Comparison of ENCODE assay signal across 11 cellular contexts in genomic region chr2:224884188-224884587, GRCh38.
DNase-seq lines count a peak whose midpoint lies in the region; ATAC-seq and TF ChIP-seq lines count a peak whose summit lies in the region.
"Had no signal": no experiment of that assay in that cellular context is flagged by ENCODE, and none has a peak within 500 bp of the region (broad histone marks: within the 10 kb centered on the region; RNA-seq: fewer than 3 reads in every experiment).

No MANE protein-coding gene starts in this region.

- no peak overlapping the region for H3K4me3 Mint-ChIP-seq in natural killer cell treated with Interleukin-12 subunit alpha and Interleukin-12 subunit beta and Interleukin-15 and Interleukin-18, amount 100 ng/mL, for 72 hours

- peak; percentile 66 for DNase-seq in Caki2 (ENCODE audit: low read depth)
- DNase-seq in M059J (ENCODE audit: low read depth) = peak; percentile 69
- peak; percentile 51 for DNase-seq in astrocyte of the spinal cord (ENCODE audit: low read depth, low spot score)
- no peak for DNase-seq in natural killer cell treated with Interleukin-12 subunit alpha and Interleukin-12 subunit beta and Interleukin-15 and Interleukin-18, amount 100 ng/mL, for 72 hours (ENCODE audit: low spot score)
- DNase-seq in left colon = no peak
- no peak for DNase-seq in NCI-H2227 (lab: John Stamatoyannopoulos, UW; ENCODE audit: unreplicated experiment)
- no peak for DNase-seq in AG08396 (ENCODE audit: low spot score)
- DNase-seq: DMS53, NCI-H1417 treated with DMSO at 0.1 percent for 48 hours had no signal

- no peak for TF ChIP-seq CTCF in astrocyte of the spinal cord (IDR thresholded peaks at IDR 0.05; ENCODE audit: low read depth, low read length)

- no peaks in the 10 kb centered on the region for H3K9me3 Mint-ChIP-seq in natural killer cell treated with Interleukin-12 subunit alpha and Interleukin-12 subunit beta and Interleukin-15 and Interleukin-18, amount 100 ng/mL, for 72 hours

- H3K27ac Mint-ChIP-seq in natural killer cell treated with Interleukin-12 subunit alpha and Interleukin-12 subunit beta and Interleukin-15 and Interleukin-18, amount 100 ng/mL, for 72 hours = peak overlapping the region; percentile 54 to 86

- H3K36me3 Mint-ChIP-seq in natural killer cell treated with Interleukin-12 subunit alpha and Interleukin-12 subunit beta and Interleukin-15 and Interleukin-18, amount 100 ng/mL, for 72 hours = peaks cover 63% of the 10 kb centered on the region

- H3K4me3 ChIP-seq in astrocyte of the spinal cord (ENCODE audit: low read depth, low read length) = no peak overlapping the region
- H3K4me3 ChIP-seq: body of pancreas had no signal

- peaks cover 44 to 65% of the 10 kb centered on the region in 2 donors for H3K4me1 Mint-ChIP-seq in natural killer cell treated with Interleukin-12 subunit alpha and Interleukin-12 subunit beta and Interleukin-15 and Interleukin-18, amount 100 ng/mL, for 72 hours (ENCODE audit: low read depth in 2 of 2)

- no peak for ATAC-seq in natural killer cell treated with Interleukin-12 subunit alpha and Interleukin-12 subunit beta and Interleukin-15 and Interleukin-18, amount 100 ng/mL, for 72 hours
- ATAC-seq in left colon = no peak
- ATAC-seq in GM18498 (IDR thresholded peaks at IDR 0.05; ENCODE audit: unreplicated experiment) = no peak
- ATAC-seq: body of pancreas had no signal

- H3K27me3 Mint-ChIP-seq in natural killer cell treated with Interleukin-12 subunit alpha and Interleukin-12 subunit beta and Interleukin-15 and Interleukin-18, amount 100 ng/mL, for 72 hours = no peaks in the 10 kb centered on the region

- intact Hi-C loops in left colon (cut with DNase I, micrococcal nuclease) = no loop called here

- in situ Hi-C loops in Caki2 (cut with HindIII; ENCODE audit: low pct_unique_long_range_greater_than_20kb, low sequenced_read_pairs) (no loop called here), astrocyte of the spinal cord (cut with HindIII; ENCODE audit: low sequenced_read_pairs) (no loop called here)

Comparison
In these comparisons a context has a peak if more than half of its experiments do, and no peak if none do; other contexts are left out.
1. DNase-seq: peak in Caki2 (single experiment), M059J (single experiment) and astrocyte of the spinal cord (single experiment); none in natural killer cell treated with Interleukin-12 subunit alpha and Interleukin-12 subunit beta and Interleukin-15 and Interleukin-18, amount 100 ng/mL, for 72 hours (single experiment), left colon (0 of 2), NCI-H2227 (single experiment) and AG08396 (single experiment).